Comparison of ENCODE assay signal across 8 cellular contexts in the genomic region with DNA sequence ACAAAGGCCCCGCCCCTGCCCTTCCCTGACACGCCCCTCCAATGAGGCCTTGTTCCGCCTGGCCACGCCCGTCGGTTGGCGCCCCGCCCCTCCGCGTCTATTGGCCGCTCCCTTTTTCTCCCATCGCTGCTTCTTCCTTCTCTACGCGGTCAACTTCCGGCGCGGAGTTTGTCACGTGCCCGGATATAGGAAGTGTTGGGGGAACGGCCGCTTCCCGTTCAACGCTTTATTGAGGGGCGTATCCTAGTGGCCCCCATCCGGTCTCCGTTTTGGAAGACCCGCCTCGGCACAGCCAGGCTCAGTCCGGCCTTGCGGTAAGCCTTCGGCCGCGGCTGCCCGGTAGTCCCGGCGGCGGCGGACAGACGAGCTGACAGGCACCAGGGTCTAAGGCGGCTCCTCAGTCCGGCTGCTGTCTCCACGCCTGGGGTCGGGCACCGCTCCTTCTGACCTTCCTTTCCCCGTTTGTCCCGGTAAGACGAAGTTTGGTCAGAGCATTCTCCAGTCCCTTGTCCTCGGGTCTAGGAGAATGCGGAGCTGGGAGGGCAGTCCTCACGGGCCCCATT. TPM values are rescaled to one million over a fixed set of nuclear protein-coding genes. Genes with fewer than 3 reads are reported as not detected.
DNase-seq lines count a peak whose midpoint lies in the region; ATAC-seq and TF ChIP-seq lines count a peak whose summit lies in the region.

A gene with protein sequence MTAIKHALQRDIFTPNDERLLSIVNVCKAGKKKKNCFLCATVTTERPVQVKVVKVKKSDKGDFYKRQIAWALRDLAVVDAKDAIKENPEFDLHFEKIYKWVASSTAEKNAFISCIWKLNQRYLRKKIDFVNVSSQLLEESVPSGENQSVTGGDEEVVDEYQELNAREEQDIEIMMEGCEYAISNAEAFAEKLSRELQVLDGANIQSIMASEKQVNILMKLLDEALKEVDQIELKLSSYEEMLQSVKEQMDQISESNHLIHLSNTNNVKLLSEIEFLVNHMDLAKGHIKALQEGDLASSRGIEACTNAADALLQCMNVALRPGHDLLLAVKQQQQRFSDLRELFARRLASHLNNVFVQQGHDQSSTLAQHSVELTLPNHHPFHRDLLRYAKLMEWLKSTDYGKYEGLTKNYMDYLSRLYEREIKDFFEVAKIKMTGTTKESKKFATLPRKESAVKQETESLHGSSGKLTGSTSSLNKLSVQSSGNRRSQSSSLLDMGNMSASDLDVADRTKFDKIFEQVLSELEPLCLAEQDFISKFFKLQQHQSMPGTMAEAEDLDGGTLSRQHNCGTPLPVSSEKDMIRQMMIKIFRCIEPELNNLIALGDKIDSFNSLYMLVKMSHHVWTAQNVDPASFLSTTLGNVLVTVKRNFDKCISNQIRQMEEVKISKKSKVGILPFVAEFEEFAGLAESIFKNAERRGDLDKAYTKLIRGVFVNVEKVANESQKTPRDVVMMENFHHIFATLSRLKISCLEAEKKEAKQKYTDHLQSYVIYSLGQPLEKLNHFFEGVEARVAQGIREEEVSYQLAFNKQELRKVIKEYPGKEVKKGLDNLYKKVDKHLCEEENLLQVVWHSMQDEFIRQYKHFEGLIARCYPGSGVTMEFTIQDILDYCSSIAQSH (plus strand): TSS at position 165 of the 563 bp plus-strand sequence. CDS start 4,676 bp downstream, outside the sequence.

- H3K4me3 ChIP-seq in heart right ventricle = peak within 1 kb of the TSS; percentile 82 to 98 (median 95)
- peak within 1 kb of the TSS; percentile 76 to 88 (median 84) for H3K4me3 ChIP-seq in upper lobe of left lung

- in situ Hi-C loops in GM13976 (cut with MboI; ENCODE audit: low sequenced_read_pairs, unreplicated experiment) = no loop called here

- peak in 3 of 4 donors; percentile 31 to 75 (median 74) for TF ChIP-seq POLR2A in upper lobe of left lung (IDR thresholded peaks at IDR 0.05)

- DNase-seq in GM13976 (ENCODE audit: low spot score) (peak; percentile 95), NCI-H146 treated with DMSO at 0.1 percent for 48 hours (lab: John Stamatoyannopoulos, UW; ENCODE audit: unreplicated experiment) (peak; percentile 96), amniotic epithelial cell (ENCODE audit: low read depth) (peak; percentile 93), heart right ventricle (peak; percentile 99), posterior cingulate gyrus (peak; percentile 97 to 100 (median 99)), upper lobe of left lung (peak; percentile 99 to 100)

- peak; percentile 97 for ATAC-seq in HG02870 (IDR thresholded peaks at IDR 0.05; ENCODE audit: unreplicated experiment)
- ATAC-seq in heart right ventricle = peak; percentile 99 to 100 (median 100)
- peak; percentile 99 for ATAC-seq in upper lobe of left lung (ENCODE audit: low FRiP score in 2 of 2)

- H3K27ac ChIP-seq in heart right ventricle = peak within 1 kb of the TSS; percentile 72 to 95 (median 90)
- H3K27ac ChIP-seq in upper lobe of left lung = peak within 1 kb of the TSS; percentile 85 to 93 (median 90)

- H3K36me3 ChIP-seq in heart right ventricle (peaks cover 0 to 13% (median 6%) of the 10 kb centered on the region in 9 donors), upper lobe of left lung (no peaks in the 10 kb centered on the region)

- 1% methylated on average over 50 of the region's 50 CpGs for WGBS in heart right ventricle, 2 donors
- WGBS in upper lobe of left lung, 2 donors = 0 to 1% methylated on average over 16 to 47 of the region's 50 CpGs

- TF ChIP-seq CTCF in GM13976 (IDR thresholded peaks at IDR 0.05; ENCODE audit: borderline replicate concordance, control extremely low read depth, extremely low read depth, insufficient read depth, missing control alignments) (no peak), heart right ventricle (IDR thresholded peaks at IDR 0.05) (no peak), upper lobe of left lung (IDR thresholded peaks at IDR 0.05) (no peak)

- peaks cover 0 to 5% (median 0%) of the 10 kb centered on the region in 7 donors for H3K27me3 ChIP-seq in heart right ventricle
- no peaks in the 10 kb centered on the region for H3K27me3 ChIP-seq in upper lobe of left lung

- TF ChIP-seq EP300 in upper lobe of left lung (IDR thresholded peaks at IDR 0.05) = peak in 1 of 4 donors; percentile 13

- H3K9me3 ChIP-seq in heart right ventricle (peaks cover 0 to 5% (median 0%) of the 10 kb centered on the region in 11 donors), upper lobe of left lung (no peaks in the 10 kb centered on the region)

- H3K4me1 ChIP-seq in heart right ventricle (peaks cover 0 to 28% (median 21%) of the 10 kb centered on the region in 9 donors), upper lobe of left lung (peaks cover 9 to 23% (median 14%) of the 10 kb centered on the region in 4 donors)

- intact Hi-C loops in T-helper 1 cell treated with Interleukin-12 subunit alpha and Interleukin-12 subunit beta and Interleukin-4 antibody, amounts not matched to agents 30 ng/mL and 1 ng/mL, for 36 hours (cut with micrococcal nuclease) = loop anchor here (1.0 to 10.0 kb wide), 15 partner anchors 14 to 1789 kb away; a partner anchor contains a TSS
- intact Hi-C loops in heart right ventricle (cut with DNase I) (loop anchor here in 5 of 10 donors (1.0 to 10.0 kb wide), 5 partner anchors 95 to 509 kb away; a partner anchor contains a TSS), posterior cingulate gyrus (cut with DNase I) (loop anchor here (1.0 to 10.0 kb wide), 4 partner anchors 94 to 506 kb away; a partner anchor contains a TSS)

RNA-seq across cellular contexts. Expression of the gene that starts here (rescaled TPM):
- total RNA-seq in T-helper 1 cell treated with Interleukin-12 subunit alpha and Interleukin-12 subunit beta and Interleukin-4 antibody, amounts not matched to agents 30 ng/mL and 1 ng/mL, for 36 hours = 28.1 and 28.2 TPM in 2 replicates
- total RNA-seq in heart right ventricle (10 to 100 TPM; 16.0 to 26.3 (median 21.5) TPM), upper lobe of left lung (10 to 100 TPM; 19.1 to 44.2 (median 32.4) TPM)
- polyA plus RNA-seq in heart right ventricle = 10 to 100 TPM; 13.1 to 23.6 TPM

Comparison
In these comparisons a context has a peak if more than half of its experiments do, and no peak if none do; other contexts are left out.
1. Peak in every context shown above with its lines: DNase-seq, ATAC-seq, H3K4me3 ChIP-seq and H3K27ac ChIP-seq.